In genomic region chr1:31640964-31641363, GRCh38 we compare ENCODE assay signal across 15 cellular contexts. TPM values are rescaled to one million over a fixed set of nuclear protein-coding genes. Genes with fewer than 3 reads are reported as not detected.
"Had no signal": no experiment of that assay in that cellular context is flagged by ENCODE, and none has a peak within 500 bp of the region (broad histone marks: within the 10 kb centered on the region; RNA-seq: fewer than 3 reads in every experiment).

No MANE protein-coding gene starts in this region.

- ATAC-seq: activated CD4-positive, alpha-beta T cell treated with anti-CD3 and anti-CD28 coated beads for 36 hours; activated T-cell treated with anti-CD3 and anti-CD28 coated beads, Interleukin-2, amount 50 U/mL, for 72 hours; gastroesophageal sphincter; left colon; T-cell had no signal

- H3K27ac ChIP-seq: colonic mucosa, gastroesophageal sphincter, stomach, uterus, WERI-Rb-1 had no signal

- DNase-seq: activated CD4-positive, alpha-beta memory T cell treated with anti-CD3 and anti-CD28 coated beads, Interleukin-2, amount 10 ng/mL, durations not matched to agents 7 days and 5 days; activated CD4-positive, alpha-beta T cell treated with anti-CD3 and anti-CD28 coated beads for 36 hours; activated naive CD4-positive, alpha-beta T cell; activated T-cell treated with anti-CD3 and anti-CD28 coated beads, Interleukin-2, amount 50 U/mL, for 72 hours; aorta; colonic mucosa; effector CD4-positive, alpha-beta T cell; hippocampal formation; left colon; stomach; T-cell; T1000; uterus; WERI-Rb-1 had no signal

- H3K4me3 ChIP-seq: colonic mucosa, gastroesophageal sphincter, stomach, uterus had no signal

- H3K9me3 ChIP-seq: colonic mucosa, gastroesophageal sphincter, stomach, uterus had no signal

- H3K27me3 ChIP-seq: colonic mucosa, gastroesophageal sphincter, stomach, uterus had no signal

- H3K36me3 ChIP-seq: colonic mucosa, stomach, uterus had no signal

RNA-seq across cellular contexts. Expression of gene HCRTR1, which starts 23.5 kb away (rescaled TPM):
- total RNA-seq: activated CD4-positive, alpha-beta memory T cell treated with anti-CD3 and anti-CD28 coated beads, Interleukin-2, amount 10 ng/mL, durations not matched to agents 7 days and 5 days; activated CD4-positive, alpha-beta T cell treated with anti-CD3 and anti-CD28 coated beads for 36 hours; activated T-cell treated with anti-CD3 and anti-CD28 coated beads, Interleukin-2, amount 50 U/mL, for 72 hours; colonic mucosa; stomach; T-cell; uterus had no signal
- polyA plus RNA-seq: stomach had no signal
